ENCODE assay signal across 6 cellular contexts in genomic region chr11:65353900-65354264, GRCh38. TPM values are rescaled to one million over a fixed set of nuclear protein-coding genes. Genes with fewer than 3 reads are reported as not detected.
DNase-seq lines count a peak whose midpoint lies in the region; ATAC-seq, FAIRE-seq and TF ChIP-seq lines count a peak whose summit lies in the region.

No MANE protein-coding gene starts in this region.

- peak overlapping the region in 1 of 2 donors; percentile 26 for H3K27ac ChIP-seq in kidney (ENCODE audit: low read depth in 2 of 2, low read length in 2 of 2)

- TF ChIP-seq CTCF in AG09309 (IDR thresholded peaks at IDR 0.05; ENCODE audit: control insufficient read depth, insufficient read depth, low read depth, low read length, missing control alignments): no peak
- TF ChIP-seq CTCF in kidney (IDR thresholded peaks at IDR 0.05; ENCODE audit: borderline replicate concordance, extremely low read depth, insufficient read depth): no peak

- H3K4me3 Mint-ChIP-seq in T-helper 17 cell: peak overlapping the region; percentile 91

- ATAC-seq in T-helper 17 cell: no peak

- peak overlapping the region; percentile 58 for H3K4me3 ChIP-seq in AG09309 (ENCODE audit: control insufficient read depth, low read depth, low read length)
- H3K4me3 ChIP-seq in kidney (ENCODE audit: low read length in 2 of 2): peak overlapping the region; percentile 59 to 82

- H3K36me3 ChIP-seq in kidney (ENCODE audit: control insufficient read depth in 1 of 2, insufficient read depth in 2 of 2, low read length in 2 of 2): peaks cover 19 to 26% of the 10 kb centered on the region in 2 donors

- H3K27ac Mint-ChIP-seq in T-helper 17 cell: peak overlapping the region; percentile 51

- H3K9me3 ChIP-seq in T-helper 17 cell (ENCODE audit: control insufficient read depth, low read length, poor library complexity, severe bottlenecking): no peaks in the 10 kb centered on the region
- no peaks in the 10 kb centered on the region for H3K9me3 ChIP-seq in kidney (ENCODE audit: control insufficient read depth in 1 of 2, low read length in 2 of 2)

- intact Hi-C loops in kidney (cut with DNase I): no loop called here

- H3K27me3 Mint-ChIP-seq in T-helper 17 cell: no peaks in the 10 kb centered on the region

- peaks cover 4% of the 10 kb centered on the region for H3K36me3 Mint-ChIP-seq in T-helper 17 cell (ENCODE audit: low read depth)

- peaks cover 12% of the 10 kb centered on the region for H3K4me1 Mint-ChIP-seq in T-helper 17 cell

- no peak for DNase-seq in AG09309 (ENCODE audit: low read depth)
- DNase-seq in T-helper 17 cell: no peak
- peak; percentile 78 for DNase-seq in kidney
- DNase-seq in DMS153 (lab: John Stamatoyannopoulos, UW): no peak
- DNase-seq in middle frontal gyrus (ENCODE audit: extremely low spot score, low spot score): no peak
- no peak for DNase-seq in NCI-H1105 (lab: John Stamatoyannopoulos, UW)

- FAIRE-seq in kidney (lab: Jason Lieb, UNC): no peak

- H3K9ac ChIP-seq in kidney (ENCODE audit: low read length in 2 of 2): peak overlapping the region in 1 of 2 donors; percentile 69

- H3K4me1 ChIP-seq in kidney (ENCODE audit: control insufficient read depth in 1 of 2, insufficient read depth in 1 of 2, low read depth in 1 of 2, low read length in 2 of 2): peaks cover 12 to 19% of the 10 kb centered on the region in 2 donors

RNA-seq across cellular contexts. Expression of gene TIGD3, which starts 0.7 kb away (rescaled TPM):
- under 1 TPM; 0.21 to 0.45 TPM for total RNA-seq in T-helper 17 cell
- 0.19 TPM for total RNA-seq in kidney
- 0.95 TPM for polyA plus RNA-seq in kidney (ENCODE audit: insufficient read depth, low read depth, low replicate concordance)

RNA-seq across cellular contexts. Expression of gene DPF2, which starts 20.2 kb away (rescaled TPM):
- total RNA-seq in T-helper 17 cell (10 to 100 TPM; 49.1 to 62.6 TPM), kidney (58.5 TPM)
- polyA plus RNA-seq in kidney (ENCODE audit: insufficient read depth, low read depth, low replicate concordance): 25.9 TPM

RNA-seq across cellular contexts. Expression of gene SLC25A45, which starts 28.6 kb away (rescaled TPM):
- total RNA-seq in T-helper 17 cell: 10 to 100 TPM; 57.7 to 61.6 TPM
- 14.7 TPM for total RNA-seq in kidney
- 4.1 TPM for polyA plus RNA-seq in kidney (ENCODE audit: insufficient read depth, low read depth, low replicate concordance)

RNA-seq across cellular contexts. Expression of gene FRMD8, which starts 32.6 kb away (rescaled TPM):
- total RNA-seq in T-helper 17 cell (10 to 100 TPM; 29.2 to 37.5 TPM), kidney (41.3 TPM)
- polyA plus RNA-seq in kidney (ENCODE audit: insufficient read depth, low read depth, low replicate concordance): 9.4 TPM

RNA-seq across cellular contexts. Expression of gene CDC42EP2, which starts 39.2 kb away (rescaled TPM):
- total RNA-seq in T-helper 17 cell (under 1 TPM in 1 of 2 donors, not detected in 1; 0.55 TPM), kidney (13.7 TPM)
- polyA plus RNA-seq in kidney (ENCODE audit: insufficient read depth, low read depth, low replicate concordance): 19.4 TPM
